ENCODE assay signal across 1 cellular context in the genomic region with DNA sequence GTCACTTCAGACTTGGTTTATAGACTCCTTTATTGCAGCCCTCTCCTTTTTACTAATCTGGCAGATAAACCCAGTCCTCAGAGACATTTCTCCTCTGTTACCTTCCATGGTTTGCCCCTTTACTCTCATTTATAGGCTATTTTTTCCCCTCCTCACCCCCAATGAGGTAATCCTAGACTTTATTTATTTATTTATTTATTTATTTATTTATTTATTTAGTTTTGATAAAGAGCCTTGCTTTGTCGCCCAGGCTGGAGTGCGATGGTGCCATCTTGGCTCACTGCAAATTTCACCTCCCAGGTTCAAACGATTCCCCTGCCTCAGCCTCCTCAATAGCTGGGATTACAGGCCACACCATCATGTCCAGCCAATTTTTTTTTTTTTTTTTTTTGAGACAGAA.
A peak's percentile ranks its signal among the peaks of the same experiment; 100 is the strongest.
TF ChIP-seq lines count a peak whose summit lies in the region.

No MANE protein-coding gene starts in this region.

TF ChIP-seq in HEK293, 187 proteins besides CTCF, POLR2A, EP300 and RAD21 (continued from another document):
- TF ChIP-seq, protein P1, sequence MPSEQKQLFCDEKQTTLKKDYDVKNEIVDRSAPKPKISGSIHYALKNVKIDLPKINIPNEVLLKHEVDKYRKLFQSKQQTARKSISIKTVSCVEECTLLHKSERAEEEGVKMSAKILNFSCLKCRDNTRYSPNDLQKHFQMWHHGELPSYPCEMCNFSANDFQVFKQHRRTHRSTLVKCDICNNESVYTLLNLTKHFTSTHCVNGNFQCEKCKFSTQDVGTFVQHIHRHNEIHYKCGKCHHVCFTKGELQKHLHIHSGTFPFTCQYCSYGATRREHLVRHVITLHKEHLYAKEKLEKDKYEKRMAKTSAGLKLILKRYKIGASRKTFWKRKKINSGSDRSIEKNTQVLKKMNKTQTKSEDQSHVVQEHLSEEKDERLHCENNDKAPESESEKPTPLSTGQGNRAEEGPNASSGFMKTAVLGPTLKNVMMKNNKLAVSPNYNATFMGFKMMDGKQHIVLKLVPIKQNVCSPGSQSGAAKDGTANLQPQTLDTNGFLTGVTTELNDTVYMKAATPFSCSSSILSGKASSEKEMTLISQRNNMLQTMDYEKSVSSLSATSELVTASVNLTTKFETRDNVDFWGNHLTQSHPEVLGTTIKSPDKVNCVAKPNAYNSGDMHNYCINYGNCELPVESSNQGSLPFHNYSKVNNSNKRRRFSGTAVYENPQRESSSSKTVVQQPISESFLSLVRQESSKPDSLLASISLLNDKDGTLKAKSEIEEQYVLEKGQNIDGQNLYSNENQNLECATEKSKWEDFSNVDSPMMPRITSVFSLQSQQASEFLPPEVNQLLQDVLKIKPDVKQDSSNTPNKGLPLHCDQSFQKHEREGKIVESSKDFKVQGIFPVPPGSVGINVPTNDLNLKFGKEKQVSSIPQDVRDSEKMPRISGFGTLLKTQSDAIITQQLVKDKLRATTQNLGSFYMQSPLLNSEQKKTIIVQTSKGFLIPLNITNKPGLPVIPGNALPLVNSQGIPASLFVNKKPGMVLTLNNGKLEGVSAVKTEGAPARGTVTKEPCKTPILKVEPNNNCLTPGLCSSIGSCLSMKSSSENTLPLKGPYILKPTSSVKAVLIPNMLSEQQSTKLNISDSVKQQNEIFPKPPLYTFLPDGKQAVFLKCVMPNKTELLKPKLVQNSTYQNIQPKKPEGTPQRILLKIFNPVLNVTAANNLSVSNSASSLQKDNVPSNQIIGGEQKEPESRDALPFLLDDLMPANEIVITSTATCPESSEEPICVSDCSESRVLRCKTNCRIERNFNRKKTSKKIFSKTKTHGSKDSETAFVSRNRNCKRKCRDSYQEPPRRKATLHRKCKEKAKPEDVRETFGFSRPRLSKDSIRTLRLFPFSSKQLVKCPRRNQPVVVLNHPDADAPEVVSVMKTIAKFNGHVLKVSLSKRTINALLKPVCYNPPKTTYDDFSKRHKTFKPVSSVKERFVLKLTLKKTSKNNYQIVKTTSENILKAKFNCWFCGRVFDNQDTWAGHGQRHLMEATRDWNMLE (tag by site-specific recombination; conservative IDR thresholded peaks at IDR 0.05; ENCODE audit: low read depth): peak; percentile 90
- TF ChIP-seq ZNF354C (tag by site-specific recombination; IDR thresholded peaks at IDR 0.05; ENCODE audit: borderline replicate concordance, low read depth) (peak; percentile 81; the same call in 1 of the 2 replicates), ZNF658 (tag by site-specific recombination; IDR thresholded peaks at IDR 0.05) (no peak)
